ENCODE assay signal across 16 cellular contexts in genomic region chr1:194252189-194252588, GRCh38.
DNase-seq lines count a peak whose midpoint lies in the region; ATAC-seq, FAIRE-seq and TF ChIP-seq lines count a peak whose summit lies in the region.
"Had no signal": no experiment of that assay in that cellular context is flagged by ENCODE, and none has a peak within 500 bp of the region (broad histone marks: within the 10 kb centered on the region; RNA-seq: fewer than 3 reads in every experiment).

No MANE protein-coding gene starts in this region.

- no peak for TF ChIP-seq CTCF in BJ (IDR thresholded peaks at IDR 0.05; ENCODE audit: insufficient read depth, low read depth, low read length)
- no peak for TF ChIP-seq CTCF in HFFc6 (IDR thresholded peaks at IDR 0.05)
- TF ChIP-seq CTCF in bronchial epithelial cell (IDR thresholded peaks at IDR 0.05; ENCODE audit: insufficient read depth, low read length, severe bottlenecking): no peak
- TF ChIP-seq CTCF in GM23338 (conservative IDR thresholded peaks at IDR 0.05; ENCODE audit: low read depth in 2 of 2): no peak

- FAIRE-seq in bronchial epithelial cell (lab: Jason Lieb, UNC): no peak
- FAIRE-seq: A204.1 had no signal

- no peaks in the 10 kb centered on the region for H3F3A ChIP-seq in GM23338 (replicated peaks; ENCODE audit: low read depth)

- DNase-seq in BJ (ENCODE audit: low read depth): peak; percentile 9
- DNase-seq in HFFc6: peak; percentile 58
- DNase-seq in bronchial epithelial cell (ENCODE audit: low read depth): peak; percentile 5
- peak; percentile 6 for DNase-seq in left kidney (ENCODE audit: low read depth, low spot score)
- no peak for DNase-seq in left colon
- DNase-seq in GM23338 (ENCODE audit: low spot score): no peak
- DNase-seq in HK-2 (ENCODE audit: unreplicated experiment): no peak
- DNase-seq: GDM1, NCI-H1417, NCI-H2029, NCI-H2227 treated with DMSO at 0.1 percent for 48 hours, PC-3 had no signal

- H3K9me3 Mint-ChIP-seq in HFFc6: peaks cover 11% of the 10 kb centered on the region; the same call in 1 of the 2 replicates
- no peaks in the 10 kb centered on the region for H3K9me3 Mint-ChIP-seq in GM23338
- H3K9me3 Mint-ChIP-seq: IgD-negative memory B cell had no signal

- H3K27ac Mint-ChIP-seq in HFFc6 (peak overlapping the region; percentile 56), GM23338 (no peak overlapping the region)
- H3K27ac Mint-ChIP-seq: IgD-negative memory B cell had no signal

- H3K4me3 ChIP-seq in BJ (ENCODE audit: low read depth, low read length): no peak overlapping the region
- no peak overlapping the region for H3K4me3 ChIP-seq in bronchial epithelial cell (ENCODE audit: low read depth, low read length)
- no peak overlapping the region for H3K4me3 ChIP-seq in GM23338
- H3K4me3 ChIP-seq: SJSA1 had no signal

- POLR2A ChIA-PET in BJ (lab: Charles Lee): interaction anchor here (0.7 kb wide), 1 partner anchor 780 kb away, joined by 4 read pairs; no protein-coding TSS in a partner anchor

- H3K36me3 Mint-ChIP-seq in HFFc6 (ENCODE audit: low read depth): no peaks in the 10 kb centered on the region; the same call in 1 of the 2 replicates
- no peaks in the 10 kb centered on the region for H3K36me3 Mint-ChIP-seq in GM23338 (ENCODE audit: low read depth)
- H3K36me3 Mint-ChIP-seq: IgD-negative memory B cell had no signal

- H3K4me2 ChIP-seq in GM23338: no peak overlapping the region

- H3K4me1 Mint-ChIP-seq in HFFc6 (ENCODE audit: low read depth) (peaks cover 17% of the 10 kb centered on the region), GM23338 (no peaks in the 10 kb centered on the region)
- H3K4me1 Mint-ChIP-seq: IgD-negative memory B cell had no signal

- H3K27me3 Mint-ChIP-seq in HFFc6 (ENCODE audit: insufficient read depth): no peaks in the 10 kb centered on the region
- no peaks in the 10 kb centered on the region for H3K27me3 Mint-ChIP-seq in GM23338 (ENCODE audit: insufficient read depth, low read depth, poor library complexity)

- no peaks in the 10 kb centered on the region for H3K79me2 ChIP-seq in GM23338 (replicated peaks; ENCODE audit: insufficient read depth)

- H3K27me3 ChIP-seq in BJ (ENCODE audit: control insufficient read depth, insufficient read depth, low read length) (no peaks in the 10 kb centered on the region), bronchial epithelial cell (ENCODE audit: control insufficient read depth, insufficient read depth, low read length) (no peaks in the 10 kb centered on the region), GM23338 (ENCODE audit: insufficient read depth) (no peaks in the 10 kb centered on the region)
- H3K27me3 ChIP-seq: SJSA1 had no signal

- H3K4me3 Mint-ChIP-seq in HFFc6 (no peak overlapping the region), GM23338 (no peak overlapping the region)
- H3K4me3 Mint-ChIP-seq: IgD-negative memory B cell had no signal

- ATAC-seq in HG03196 (IDR thresholded peaks at IDR 0.05; ENCODE audit: unreplicated experiment) (no peak), left colon (no peak), GM23338 (no peak)
- ATAC-seq: PC-3 had no signal

- no peaks in the 10 kb centered on the region for H3K36me3 ChIP-seq in BJ (ENCODE audit: control insufficient read depth, insufficient read depth, low read length)
- H3K36me3 ChIP-seq in bronchial epithelial cell (ENCODE audit: control insufficient read depth, insufficient read depth, low read length): no peaks in the 10 kb centered on the region
- H3K36me3 ChIP-seq in GM23338 (ENCODE audit: insufficient read depth): no peaks in the 10 kb centered on the region
- H3K36me3 ChIP-seq: SJSA1 had no signal

- H3K27ac ChIP-seq in GM23338 (ENCODE audit: low read depth): no peak overlapping the region
- H3K27ac ChIP-seq: SJSA1 had no signal

- intact Hi-C loops in left colon (cut with DNase I, micrococcal nuclease): no loop called here

- no peaks in the 10 kb centered on the region for H4K20me1 ChIP-seq in GM23338 (replicated peaks; ENCODE audit: insufficient read depth)

- H3K4me1 ChIP-seq in GM23338 (ENCODE audit: insufficient read depth): no peaks in the 10 kb centered on the region
- H3K4me1 ChIP-seq: SJSA1 had no signal

- H2AFZ ChIP-seq in GM23338: no peak overlapping the region

- CTCF ChIA-PET in BJ (lab: Yijun Ruan, JAX): no interaction called here

- H3K9me2 ChIP-seq in GM23338 (ENCODE audit: insufficient read depth): peaks cover 4% of the 10 kb centered on the region

TF ChIP-seq in GM23338, 12 proteins besides CTCF, POLR2A, EP300 and RAD21 (continues in another document):
- TF ChIP-seq ZNF114 (CRISPR knock-in tag; IDR thresholded peaks at IDR 0.05): no peak
- no peak for TF ChIP-seq REST (IDR thresholded peaks at IDR 0.05; ENCODE audit: unreplicated experiment)
- TF ChIP-seq EZH2phosphoT487 (IDR thresholded peaks at IDR 0.05; ENCODE audit: unreplicated experiment): no peak
- no peak for TF ChIP-seq JUNB (IDR thresholded peaks at IDR 0.05; ENCODE audit: unreplicated experiment)
- TF ChIP-seq POLR2AphosphoS5 (IDR thresholded peaks at IDR 0.05; ENCODE audit: low read depth): no peak
- no peak for TF ChIP-seq STAT1 (IDR thresholded peaks at IDR 0.05; ENCODE audit: unreplicated experiment)
- TF ChIP-seq NANOG (IDR thresholded peaks at IDR 0.05; ENCODE audit: borderline replicate concordance): no peak
- no peak for TF ChIP-seq EZH2 (IDR thresholded peaks at IDR 0.05; ENCODE audit: low read depth, unreplicated experiment)
- no peak for TF ChIP-seq ZNF331 (CRISPR knock-in tag; IDR thresholded peaks at IDR 0.05; ENCODE audit: low read depth)
- no peak for TF ChIP-seq ETS1 (IDR thresholded peaks at IDR 0.05)

Comparison
In these comparisons a context has a peak if more than half of its experiments do, and no peak if none do; other contexts are left out.
1. DNase-seq: peak in BJ (single experiment), HFFc6 (single experiment), bronchial epithelial cell (single experiment) and left kidney (single experiment); none in left colon (0 of 2), GM23338 (single experiment) and HK-2 (single experiment).